In genomic region chr12:47236109-47236714, GRCh38 we compare ENCODE assay signal across 13 cellular contexts.
DNase-seq lines count a peak whose midpoint lies in the region; ATAC-seq, FAIRE-seq and TF ChIP-seq lines count a peak whose summit lies in the region.
"Had no signal": no experiment of that assay in that cellular context is flagged by ENCODE, and none has a peak within 500 bp of the region (broad histone marks: within the 10 kb centered on the region; RNA-seq: fewer than 3 reads in every experiment).

No MANE protein-coding gene starts in this region.

- DNase-seq in AG08396 (ENCODE audit: low spot score) (peak; percentile 86), HFFc6 (peak; percentile 77), astrocyte (ENCODE audit: low read depth) (peak; percentile 90), right cardiac atrium (no peak), coronary artery (ENCODE audit: low spot score) (no peak), SIG-M5 (lab: John Stamatoyannopoulos, UW) (no peak), NCI-H2029 treated with DMSO at 0.1 percent for 48 hours (lab: John Stamatoyannopoulos, UW) (no peak)
- DNase-seq: GDM1; lower lobe of right lung; NCI-H446 treated with DMSO at 0.1 percent for 48 hours; stimulated activated CD4-positive, alpha-beta T cell treated with anti-CD3 and anti-CD28 coated beads, Interleukin-1b, Interleukin-23, amount 100 ng/mL, for 48 hours had no signal

- H3K9me3 ChIP-seq in astrocyte (ENCODE audit: insufficient read depth, low read depth, low read length) (peaks cover 4% of the 10 kb centered on the region), right cardiac atrium (ENCODE audit: control insufficient read depth, low read length) (no peaks in the 10 kb centered on the region)
- H3K9me3 ChIP-seq: lower lobe of right lung, vagina had no signal

- H4K20me1 ChIP-seq in astrocyte (ENCODE audit: insufficient read depth, low read length), result no peaks in the 10 kb centered on the region

- no peak for TF ChIP-seq CTCF in HFFc6 (IDR thresholded peaks at IDR 0.05)
- TF ChIP-seq CTCF in astrocyte (IDR thresholded peaks at IDR 0.05; ENCODE audit: insufficient read depth, low read depth, low read length), result no peak
- TF ChIP-seq CTCF in coronary artery (IDR thresholded peaks at IDR 0.05), result no peak

- H3K79me2 ChIP-seq in astrocyte (ENCODE audit: insufficient read depth, low read length), result no peaks in the 10 kb centered on the region

- H3K4me3 Mint-ChIP-seq in HFFc6 (peak overlapping the region; percentile 60), astrocyte (ENCODE audit: unreplicated experiment) (no peak overlapping the region)

- 82% methylated on average over 13 of the region's 13 CpGs for WGBS in right cardiac atrium

- H3K4me1 ChIP-seq in astrocyte (ENCODE audit: insufficient read depth, low read length) (peaks cover 9% of the 10 kb centered on the region), right cardiac atrium (ENCODE audit: control insufficient read depth, insufficient read depth, low read length) (peaks cover 3% of the 10 kb centered on the region)

- H3K36me3 Mint-ChIP-seq in HFFc6 (ENCODE audit: low read depth) (peaks cover 10% of the 10 kb centered on the region), astrocyte (ENCODE audit: low read depth, unreplicated experiment) (peaks cover 5% of the 10 kb centered on the region)

- no peaks in the 10 kb centered on the region for H3K36me3 ChIP-seq in astrocyte (ENCODE audit: insufficient read depth, low read length)
- H3K36me3 ChIP-seq: vagina had no signal

- H3K4me3 ChIP-seq in astrocyte (ENCODE audit: insufficient read depth, low read depth, low read length) (no peak overlapping the region), right cardiac atrium (ENCODE audit: low read length) (no peak overlapping the region), coronary artery (no peak overlapping the region)
- H3K4me3 ChIP-seq: lower lobe of right lung, vagina had no signal

- intact Hi-C loops in right cardiac atrium (cut with DNase I), result no loop called here

- H3K27me3 Mint-ChIP-seq in HFFc6 (ENCODE audit: insufficient read depth) (no peaks in the 10 kb centered on the region), astrocyte (ENCODE audit: low read depth, unreplicated experiment) (no peaks in the 10 kb centered on the region)

- peak overlapping the region; percentile 12 for H3K4me2 ChIP-seq in astrocyte (ENCODE audit: low read length)

- ATAC-seq in right cardiac atrium (peak; percentile 66 to 83), HG02938 (IDR thresholded peaks at IDR 0.05; ENCODE audit: unreplicated experiment) (no peak)
- ATAC-seq: lower lobe of right lung had no signal

- H3K27ac ChIP-seq in astrocyte (ENCODE audit: low read depth, low read length) (peak overlapping the region; percentile 36), right cardiac atrium (ENCODE audit: low read length) (no peak overlapping the region), coronary artery (peak overlapping the region in 1 of 2 donors; percentile 47)
- H3K27ac ChIP-seq: lower lobe of right lung, vagina had no signal

- peak overlapping the region; percentile 68 for H2AFZ ChIP-seq in astrocyte (ENCODE audit: low read depth, low read length)

- H3K27me3 ChIP-seq in astrocyte (ENCODE audit: insufficient read depth, low read length) (no peaks in the 10 kb centered on the region), right cardiac atrium (ENCODE audit: control insufficient read depth, insufficient read depth) (no peaks in the 10 kb centered on the region)
- H3K27me3 ChIP-seq: vagina had no signal

- H3K9me3 Mint-ChIP-seq in HFFc6 (no peaks in the 10 kb centered on the region; the same call in 1 of the 2 replicates), astrocyte (ENCODE audit: unreplicated experiment) (peaks cover 2% of the 10 kb centered on the region)

- H3K27ac Mint-ChIP-seq in HFFc6 (peak overlapping the region; percentile 88), astrocyte (ENCODE audit: unreplicated experiment) (peak overlapping the region; percentile 66)

- peaks cover 45% of the 10 kb centered on the region for H3K4me1 Mint-ChIP-seq in HFFc6 (ENCODE audit: low read depth)
- peaks cover 13% of the 10 kb centered on the region for H3K4me1 Mint-ChIP-seq in astrocyte (ENCODE audit: low read depth, unreplicated experiment)

- no peak overlapping the region for H3K9ac ChIP-seq in astrocyte (ENCODE audit: low read length)

- no peak for FAIRE-seq in astrocyte (lab: Jason Lieb, UNC)

Comparison
In these comparisons a context has a peak if more than half of its experiments do, and no peak if none do; other contexts are left out.
1. DNase-seq: peak in AG08396 (single experiment), HFFc6 (single experiment) and astrocyte (single experiment); none in right cardiac atrium (0 of 3), coronary artery (single experiment), SIG-M5 (single experiment) and NCI-H2029 treated with DMSO at 0.1 percent for 48 hours (single experiment).